Comparison of ENCODE assay signal across 8 cellular contexts in genomic region chr3:141441381-141442365, GRCh38. TPM values are rescaled to one million over a fixed set of nuclear protein-coding genes. Genes with fewer than 3 reads are reported as not detected.
DNase-seq lines count a peak whose midpoint lies in the region; ATAC-seq and TF ChIP-seq lines count a peak whose summit lies in the region.

No MANE protein-coding gene starts in this region.

- TF ChIP-seq CTCF in adrenal gland (IDR thresholded peaks at IDR 0.05) = peak; percentile 51 to 86 (median 72)

- H3K4me1 Mint-ChIP-seq in IgD-negative memory B cell = peaks cover 23 to 36% (median 34%) of the 10 kb centered on the region in 3 donors

- no peaks in the 10 kb centered on the region for H3K27me3 ChIP-seq in adrenal gland

- H3K27ac ChIP-seq in adrenal gland = peak overlapping the region in 3 of 5 donors; percentile 41 to 70 (median 68)

- H3K4me3 Mint-ChIP-seq in IgD-negative memory B cell = peak overlapping the region in 3 of 4 donors; percentile 0 to 79 (median 13)

- no peaks in the 10 kb centered on the region for H3K9me3 ChIP-seq in adrenal gland (replicated peaks in 1 of 3)

- no peak overlapping the region for H3K4me3 ChIP-seq in adrenal gland

- peak overlapping the region in 1 of 3 donors; percentile 7 for H3K27ac Mint-ChIP-seq in IgD-negative memory B cell

- TF ChIP-seq POLR2A in adrenal gland (IDR thresholded peaks at IDR 0.05) = no peak

- no peaks in the 10 kb centered on the region for H3K36me3 Mint-ChIP-seq in IgD-negative memory B cell

- peaks cover 12 to 33% of the 10 kb centered on the region in 2 donors for H3K4me1 ChIP-seq in adrenal gland (replicated peaks in 1 of 2)

- H3K27me3 Mint-ChIP-seq in IgD-negative memory B cell = no peaks in the 10 kb centered on the region

- intact Hi-C loops in adrenal gland (cut with DNase I) = no loop called here

- H3K36me3 ChIP-seq in adrenal gland (replicated peaks in 1 of 2) = peaks cover 0 to 57% of the 10 kb centered on the region in 2 donors

- DNase-seq in GM03348 (ENCODE audit: low spot score) = peak; percentile 73
- DNase-seq in T-helper 2 cell = peak; percentile 36 to 72 (median 61)
- DNase-seq in adrenal gland = peak in 6 of 7 donors; percentile 34 to 93 (median 68)
- DNase-seq in hepatic stellate cell (ENCODE audit: low spot score) = peak; percentile 66
- peak; percentile 52 to 83 for DNase-seq in stimulated activated CD4-positive, alpha-beta T cell treated with anti-CD3 and anti-CD28 coated beads, Interleukin-12 subunit alpha, Interleukin-12 subunit beta, amount 100 ng/mL, for 24 hours (ENCODE audit: low read depth in 2 of 2)
- no peak for DNase-seq in cortex of kidney (lab: John Stamatoyannopoulos, UW)

- ATAC-seq in GM21717 (IDR thresholded peaks at IDR 0.05; ENCODE audit: unreplicated experiment) = peak; percentile 93

- H3K9me3 Mint-ChIP-seq in IgD-negative memory B cell = no peaks in the 10 kb centered on the region

- 73 to 91% (median 76%) methylated on average over 10 of the region's 10 CpGs for WGBS in adrenal gland, 4 donors

RNA-seq across cellular contexts. Expression of gene RASA2, which starts 45.2 kb away (rescaled TPM):
- polyA plus RNA-seq in IgD-negative memory B cell (27.0 TPM), adrenal gland (1 to 10 TPM; 5.7 to 7.3 (median 6.3) TPM)
- 10 to 100 TPM in 6 of 8 donors, 1 to 10 TPM in 2; 8.8 to 52.5 (median 13.8) TPM for total RNA-seq in adrenal gland
